37 cellular contexts compared by ENCODE assay signal in genomic region chr15:42048080-42048820, GRCh38. TPM values are rescaled to one million over a fixed set of nuclear protein-coding genes. Genes with fewer than 3 reads are reported as not detected.
"Had no signal": no experiment of that assay in that cellular context is flagged by ENCODE, and none has a peak within 500 bp of the region (broad histone marks: within the 10 kb centered on the region; RNA-seq: fewer than 3 reads in every experiment).

No MANE protein-coding gene starts in this region.

- H3K27ac ChIP-seq: epithelial cell of prostate, gastroesophageal sphincter, left lung, neutrophil, ovary, right lobe of liver, vagina had no signal

- H3K36me3 Mint-ChIP-seq: immature natural killer cell; stimulated activated effector memory CD8-positive, alpha-beta T cell treated with anti-CD3 and anti-CD28 coated beads, Interleukin-12 subunit alpha, Interleukin-12 subunit beta, amount 100 ng/mL, for 72 hours; type B pancreatic cell had no signal

- H3K27ac Mint-ChIP-seq: activated B cell treated with CpG ODN at 0.5 μM for 24 hours; activated CD8-positive, alpha-beta T cell treated with anti-CD3 and anti-CD28 coated beads for 36 hours; activated T-helper 17 cell treated with anti-CD3 and anti-CD28 coated beads, Interleukin-2, amount 50 U/mL, for 72 hours; immature natural killer cell; nephron; progenitor cell of endocrine pancreas; stimulated activated effector memory CD8-positive, alpha-beta T cell treated with anti-CD3 and anti-CD28 coated beads, Interleukin-12 subunit alpha, Interleukin-12 subunit beta, amount 100 ng/mL, for 72 hours; stimulated activated naive CD8-positive, alpha-beta T cell treated with anti-CD3 and anti-CD28 coated beads, Interleukin-15, Interleukin-2, amounts not matched to agents 100 ng/mL and 50 ng/mL, for 24 hours; T-helper 2 cell treated with Interferon-gamma antibody and Interleukin-4, amounts not matched to agents 5 μg/mL and 100 μg/mL, for 36 hours; type B pancreatic cell had no signal

- H3K9me3 ChIP-seq: gastroesophageal sphincter, left lung, neutrophil, ovary, right lobe of liver, vagina had no signal

- H3K9me3 Mint-ChIP-seq: activated B cell treated with CpG ODN at 0.5 μM for 24 hours; activated CD8-positive, alpha-beta T cell treated with anti-CD3 and anti-CD28 coated beads for 36 hours; activated T-cell treated with anti-CD3 and anti-CD28 coated beads, Interleukin-2, amount 50 U/mL, for 4 hours; activated T-helper 17 cell treated with anti-CD3 and anti-CD28 coated beads, Interleukin-2, amount 50 U/mL, for 72 hours; central memory CD8-positive, alpha-beta T cell; immature natural killer cell; nephron; stimulated activated effector memory CD8-positive, alpha-beta T cell treated with anti-CD3 and anti-CD28 coated beads, Interleukin-12 subunit alpha, Interleukin-12 subunit beta, amount 100 ng/mL, for 72 hours; stimulated activated naive CD8-positive, alpha-beta T cell treated with anti-CD3 and anti-CD28 coated beads, Interleukin-15, Interleukin-2, amounts not matched to agents 100 ng/mL and 50 ng/mL, for 24 hours; T-helper 2 cell treated with Interferon-gamma antibody and Interleukin-4, amounts not matched to agents 5 μg/mL and 100 μg/mL, for 36 hours; type B pancreatic cell had no signal

- DNase-seq: activated B cell treated with CpG ODN at 0.5 μM for 24 hours; activated CD4-positive, alpha-beta T cell treated with anti-CD3 and anti-CD28 coated beads, Interleukin-2, amount 50 U/mL, for 1 hour; activated CD8-positive, alpha-beta T cell treated with anti-CD3 and anti-CD28 coated beads for 36 hours; activated gamma-delta T cell treated with Interleukin-2 at 50 U/mL for 16 hours; activated naive CD4-positive, alpha-beta T cell treated with anti-CD3 and anti-CD28 coated beads, Interleukin-2, amount 50 U/mL, for 16 hours; activated T-cell treated with anti-CD3 and anti-CD28 coated beads, Interleukin-2, amount 50 U/mL, for 4 hours; amniotic stem cell; dermis blood vessel endothelial cell; effector CD4-positive, alpha-beta T cell; hippocampal formation; immature natural killer cell; kidney glomerular epithelial cell; left lung; ovary; right lobe of liver; small intestine; stimulated activated CD4-positive, alpha-beta T cell treated with anti-CD3 and anti-CD28 coated beads, Interleukin-4, amount 100 ng/mL, for 24 hours; T-helper 1 cell had no signal

- H3K36me3 ChIP-seq: gastroesophageal sphincter, left lung, neutrophil, ovary, right lobe of liver, vagina had no signal

- H3K4me1 ChIP-seq: gastroesophageal sphincter, right lobe of liver, vagina had no signal

- ATAC-seq: activated CD8-positive, alpha-beta T cell treated with anti-CD3 and anti-CD28 coated beads for 36 hours; activated T-cell treated with anti-CD3 and anti-CD28 coated beads, Interleukin-2, amount 50 U/mL, for 4 hours; activated T-helper 17 cell treated with anti-CD3 and anti-CD28 coated beads, Interleukin-2, amount 50 U/mL, for 72 hours; gastroesophageal sphincter; left lung had no signal

- H3K4me3 ChIP-seq: gastroesophageal sphincter, left lung, lung, ovary, right lobe of liver, vagina had no signal

- H3K4me1 Mint-ChIP-seq: activated B cell treated with CpG ODN at 0.5 μM for 24 hours; central memory CD8-positive, alpha-beta T cell; immature natural killer cell had no signal

- H3K27me3 ChIP-seq: gastroesophageal sphincter, left lung, neutrophil, ovary, right lobe of liver, vagina had no signal

- H3K4me3 Mint-ChIP-seq: activated B cell treated with CpG ODN at 0.5 μM for 24 hours; activated CD8-positive, alpha-beta T cell treated with anti-CD3 and anti-CD28 coated beads for 36 hours; activated T-cell treated with anti-CD3 and anti-CD28 coated beads, Interleukin-2, amount 50 U/mL, for 4 hours; activated T-helper 17 cell treated with anti-CD3 and anti-CD28 coated beads, Interleukin-2, amount 50 U/mL, for 72 hours; central memory CD8-positive, alpha-beta T cell; immature natural killer cell; nephron; stimulated activated effector memory CD8-positive, alpha-beta T cell treated with anti-CD3 and anti-CD28 coated beads, Interleukin-12 subunit alpha, Interleukin-12 subunit beta, amount 100 ng/mL, for 72 hours; stimulated activated naive CD8-positive, alpha-beta T cell treated with anti-CD3 and anti-CD28 coated beads, Interleukin-15, Interleukin-2, amounts not matched to agents 100 ng/mL and 50 ng/mL, for 24 hours; T-helper 2 cell treated with Interferon-gamma antibody and Interleukin-4, amounts not matched to agents 5 μg/mL and 100 μg/mL, for 36 hours; type B pancreatic cell had no signal

- H3K27me3 Mint-ChIP-seq: activated CD8-positive, alpha-beta T cell treated with anti-CD3 and anti-CD28 coated beads for 36 hours; stimulated activated naive CD8-positive, alpha-beta T cell treated with anti-CD3 and anti-CD28 coated beads, Interleukin-15, Interleukin-2, amounts not matched to agents 100 ng/mL and 50 ng/mL, for 24 hours; type B pancreatic cell had no signal

RNA-seq across cellular contexts. Expression of gene PLA2G4E, which starts 27.4 kb away (rescaled TPM):
- total RNA-seq: activated B cell treated with CpG ODN at 0.5 μM for 24 hours; activated CD8-positive, alpha-beta T cell treated with anti-CD3 and anti-CD28 coated beads for 36 hours; activated T-cell treated with anti-CD3 and anti-CD28 coated beads, Interleukin-2, amount 50 U/mL, for 4 hours; astrocyte; dermis blood vessel endothelial cell; fibroblast of lung; fibroblast of villous mesenchyme; progenitor cell of endocrine pancreas; renal cortical epithelial cell; right lobe of liver; subcutaneous adipose tissue had no signal

RNA-seq across cellular contexts. Expression of gene PLA2G4D, which starts 46.1 kb away (rescaled TPM):
- total RNA-seq: activated B cell treated with CpG ODN at 0.5 μM for 24 hours; activated CD8-positive, alpha-beta T cell treated with anti-CD3 and anti-CD28 coated beads for 36 hours; activated T-cell treated with anti-CD3 and anti-CD28 coated beads, Interleukin-2, amount 50 U/mL, for 4 hours; astrocyte; fibroblast of lung; fibroblast of villous mesenchyme; gastroesophageal sphincter; mucosa of gallbladder; progenitor cell of endocrine pancreas; renal cortical epithelial cell; right lobe of liver had no signal
